26 cellular contexts compared by ENCODE assay signal in the genomic region with DNA sequence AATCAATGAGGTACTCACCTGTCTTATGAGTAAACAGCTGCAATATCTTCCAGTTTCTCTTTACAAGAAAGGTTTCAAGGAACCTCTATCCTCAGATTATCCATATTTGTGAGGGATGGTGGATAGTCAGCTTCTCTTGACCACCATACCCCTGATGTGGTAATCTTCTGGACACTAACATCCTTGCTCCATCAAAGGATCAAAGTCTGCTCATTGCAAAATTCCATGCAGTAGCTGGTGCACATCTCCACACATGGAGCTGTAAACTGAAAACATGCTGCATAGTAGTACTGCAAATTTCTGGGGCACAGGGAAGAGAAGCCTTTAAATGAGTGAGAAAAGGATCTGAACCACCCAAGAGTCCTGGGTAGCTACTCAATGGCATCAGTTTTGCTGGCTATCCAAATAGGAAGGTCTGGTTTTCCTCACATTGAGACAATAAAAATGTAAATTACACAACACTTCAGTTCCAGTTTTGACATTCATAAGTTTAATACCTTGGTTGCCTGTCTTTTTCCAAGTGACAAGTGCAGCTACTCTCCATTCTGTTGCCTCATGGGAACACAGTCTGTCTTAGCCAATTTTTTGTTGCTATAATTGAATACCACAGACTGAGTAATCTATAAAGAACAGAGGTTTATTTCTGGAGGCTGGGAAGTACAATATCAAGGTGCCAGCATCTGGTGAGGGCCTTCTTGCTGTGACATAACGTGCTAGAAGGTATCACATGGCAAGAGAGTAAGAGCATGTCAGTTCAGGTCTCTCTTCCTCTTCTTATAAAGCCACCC.
"Had no signal": no experiment of that assay in that cellular context is flagged by ENCODE, and none has a peak within 500 bp of the region (broad histone marks: within the 10 kb centered on the region; RNA-seq: fewer than 3 reads in every experiment).

No MANE protein-coding gene starts in this region.

- H3K4me2 ChIP-seq: neural progenitor cell had no signal

- DNase-seq: cortex of kidney; dorsolateral prefrontal cortex; effector CD8-positive, alpha-beta T cell; gastrocnemius medialis; heart right ventricle; hypothalamus; kidney glomerular epithelial cell; left lung; mesenchymal stem cell; midbrain; nucleus accumbens; ovary; right cardiac atrium; spleen; stimulated activated CD4-positive, alpha-beta T cell treated with anti-CD3 and anti-CD28 coated beads, Interleukin-15, amount 100 ng/mL, for 24 hours; stimulated activated CD4-positive, alpha-beta T cell treated with anti-CD3 and anti-CD28 coated beads, Interleukin-1b, Interleukin-23, amount 100 ng/mL, for 48 hours; stimulated activated CD4-positive, alpha-beta T cell treated with anti-CD3 and anti-CD28 coated beads, Interleukin-4, amount 100 ng/mL, for 24 hours; testis; upper lobe of right lung had no signal

- ATAC-seq: gastrocnemius medialis; left lung; natural killer cell treated with Interleukin-12 subunit alpha and Interleukin-12 subunit beta and Interleukin-15 and Interleukin-18, amount 100 ng/mL, for 72 hours; right cardiac atrium; stimulated activated memory B cell treated with anti-CD40 and anti-IgM and Interleukin-4, amounts not matched to agents 10 μg/mL and 1 μg/mL and 100 μg/mL, for 72 hours; upper lobe of right lung had no signal

- H3K27ac ChIP-seq: dorsolateral prefrontal cortex, gastrocnemius medialis, heart right ventricle, left lung, neural progenitor cell, ovary, spleen, testis, tibial nerve, upper lobe of right lung, vagina had no signal

- H3K4me3 ChIP-seq: dorsolateral prefrontal cortex, gastrocnemius medialis, heart right ventricle, left lung, lung, neural progenitor cell, ovary, spleen, testis, tibial nerve, upper lobe of right lung, vagina had no signal

- H3K36me3 ChIP-seq: gastrocnemius medialis, left lung, neural progenitor cell, ovary, spleen, upper lobe of right lung, vagina had no signal

- H3K4me1 ChIP-seq: gastrocnemius medialis, heart right ventricle, left lung, neural progenitor cell, spleen, testis, tibial nerve, upper lobe of right lung, vagina had no signal

- FAIRE-seq: islet of Langerhans had no signal

- H3K27me3 ChIP-seq: gastrocnemius medialis, heart right ventricle, left lung, neural progenitor cell, ovary, spleen, testis, tibial nerve, upper lobe of right lung, vagina had no signal

- H3K9me3 ChIP-seq: gastrocnemius medialis, heart right ventricle, left lung, ovary, spleen, testis, tibial nerve, upper lobe of right lung, vagina had no signal

- H2AFZ ChIP-seq: neural progenitor cell had no signal

- H3K9ac ChIP-seq: neural progenitor cell had no signal
